In genomic region chr6:116355796-116356195, GRCh38 we compare ENCODE assay signal across 16 cellular contexts.
DNase-seq lines count a peak whose midpoint lies in the region; FAIRE-seq lines count a peak whose summit lies in the region.
"Had no signal": no experiment of that assay in that cellular context is flagged by ENCODE, and none has a peak within 500 bp of the region (broad histone marks: within the 10 kb centered on the region; RNA-seq: fewer than 3 reads in every experiment).

No MANE protein-coding gene starts in this region.

- FAIRE-seq in HTR-8/SVneo (lab: Jason Lieb, UNC) (peak; percentile 16), endometrium (lab: Jason Lieb, UNC) (peak; percentile 82), GM19239 (lab: Jason Lieb, UNC) (no peak)
- FAIRE-seq: D721Med, H1, K562 had no signal

- DNase-seq in CD1c-positive myeloid dendritic cell (ENCODE audit: extremely low spot score) = peak; percentile 50
- DNase-seq in HTR-8/SVneo (ENCODE audit: insufficient read length, low spot score) = no peak
- no peak for DNase-seq in HPDE6-E6E7 (ENCODE audit: extremely low spot score)
- DNase-seq in NCI-H146 (lab: John Stamatoyannopoulos, UW) = no peak
- no peak for DNase-seq in GM19239 (ENCODE audit: insufficient read length, low spot score)
- DNase-seq: BE2C; C1 segment of cervical spinal cord; Caco-2; CD4-positive, alpha-beta T cell; DMS79; GDM1; H9 had no signal
